In the genomic region with DNA sequence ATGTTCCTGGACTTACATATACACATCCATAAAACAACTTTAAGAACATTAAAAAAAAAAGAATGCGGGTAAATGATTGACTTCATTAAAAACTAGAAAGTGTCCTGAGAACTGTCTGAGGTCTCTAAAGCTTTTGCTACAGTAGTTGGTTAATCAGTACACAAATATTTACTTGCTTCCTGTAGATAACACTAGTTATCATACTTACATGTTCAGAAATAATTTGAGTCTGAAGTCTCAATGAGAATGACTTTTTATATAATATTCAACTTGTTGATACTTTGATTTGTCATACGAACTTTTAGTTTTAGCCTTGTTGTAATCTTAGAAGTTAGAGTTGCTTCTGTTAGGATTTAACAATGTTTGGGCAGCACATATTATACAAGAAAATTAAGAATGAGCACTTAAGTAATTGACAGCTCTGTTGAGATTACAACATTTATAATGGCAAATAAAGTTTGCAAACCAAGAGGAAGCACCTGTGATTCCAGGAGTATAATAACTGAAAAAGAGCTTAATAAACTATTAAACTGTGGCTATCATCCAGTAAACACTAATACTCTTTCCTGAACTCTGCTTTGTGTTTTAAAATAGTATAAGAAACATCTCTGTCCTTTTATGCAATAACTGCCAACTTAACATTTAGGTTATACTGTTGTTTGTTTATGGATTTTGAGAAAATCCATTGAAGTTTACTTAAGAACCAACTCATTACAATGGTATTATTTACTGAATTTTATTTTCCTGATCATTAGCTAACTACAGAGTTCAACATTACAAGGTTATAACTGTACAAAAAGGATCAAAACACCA, we compare ENCODE assay signal across 13 cellular contexts.
"Had no signal": no experiment of that assay in that cellular context is flagged by ENCODE, and none has a peak within 500 bp of the region (broad histone marks: within the 10 kb centered on the region; RNA-seq: fewer than 3 reads in every experiment).

No MANE protein-coding gene starts in this region.

- H3K4me1 ChIP-seq: ascending aorta, thyroid gland, uterus had no signal

- ATAC-seq: stimulated activated memory B cell treated with anti-CD40 and anti-IgM and Interleukin-4, amounts not matched to agents 10 μg/mL and 1 μg/mL and 100 μg/mL, for 72 hours had no signal

- H3K27ac ChIP-seq: ascending aorta, dorsolateral prefrontal cortex, thyroid gland, uterus had no signal

- H3K9me3 ChIP-seq: thyroid gland had no signal

- H3K27me3 ChIP-seq: ascending aorta, dorsolateral prefrontal cortex, thyroid gland, uterus had no signal

- DNase-seq: activated CD4-positive, alpha-beta T cell treated with anti-CD3 and anti-CD28 coated beads, Interleukin-2, amount 50 U/mL, for 48 hours; activated CD4-positive, CD25-positive, alpha-beta regulatory T cell treated with anti-CD3 and anti-CD28 coated beads, Interleukin-2, amount 50 U/mL, for 72 hours; activated naive CD4-positive, alpha-beta T cell treated with anti-CD3 and anti-CD28 coated beads, Interleukin-2, amount 10 ng/mL, durations not matched to agents 7 days and 5 days; activated T-cell treated with anti-CD3 and anti-CD28 coated beads, Interleukin-2, amount 50 U/mL, for 1 hour; dorsolateral prefrontal cortex; endodermal cell; stimulated activated CD4-positive, alpha-beta T cell treated with anti-CD3 and anti-CD28 coated beads, Interleukin-12 subunit alpha, Interleukin-12 subunit beta, amount 100 ng/mL, for 4 hours; stimulated activated CD4-positive, alpha-beta T cell treated with anti-CD3 and anti-CD28 coated beads, Interleukin-2, amount 100 ng/mL, for 24 hours; thyroid gland; uterus had no signal

- H3K4me3 ChIP-seq: ascending aorta, dorsolateral prefrontal cortex, lung, thyroid gland, uterus had no signal

- H3K36me3 ChIP-seq: ascending aorta, thyroid gland, uterus had no signal
